Comparison of ENCODE assay signal across 1 cellular context in the genomic region with DNA sequence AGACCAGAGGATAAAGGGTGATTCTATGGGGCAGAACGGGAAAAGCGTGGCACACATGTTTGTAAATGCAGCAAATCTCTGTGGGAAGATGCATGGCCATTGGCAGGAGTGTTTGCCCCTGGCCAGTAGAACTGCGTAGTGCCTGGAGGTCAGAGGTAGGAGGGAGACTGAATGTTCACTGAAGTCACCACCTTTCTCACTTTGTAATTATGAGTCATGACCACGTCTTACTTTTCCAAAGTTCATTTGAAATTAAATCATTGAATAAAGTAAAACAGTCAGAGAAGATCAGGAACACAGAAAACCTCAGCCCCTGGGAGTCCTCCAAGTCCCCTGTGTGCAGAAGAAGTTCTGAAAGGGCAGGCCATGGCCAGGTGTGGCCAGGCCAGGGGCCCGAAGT.
TF ChIP-seq lines count a peak whose summit lies in the region.

No MANE protein-coding gene starts in this region.

TF ChIP-seq in A549, 52 proteins besides CTCF, POLR2A, EP300 and RAD21:
- TF ChIP-seq FOSL2 (IDR thresholded peaks at IDR 0.05): no peak
- TF ChIP-seq FOSL2 (CRISPR knock-in tag; IDR thresholded peaks at IDR 0.05): peak; percentile 49
- TF ChIP-seq CBX2 (IDR thresholded peaks at IDR 0.05; ENCODE audit: borderline replicate concordance, low read depth): no peak
